Comparison of ENCODE assay signal across 29 cellular contexts in the genomic region with DNA sequence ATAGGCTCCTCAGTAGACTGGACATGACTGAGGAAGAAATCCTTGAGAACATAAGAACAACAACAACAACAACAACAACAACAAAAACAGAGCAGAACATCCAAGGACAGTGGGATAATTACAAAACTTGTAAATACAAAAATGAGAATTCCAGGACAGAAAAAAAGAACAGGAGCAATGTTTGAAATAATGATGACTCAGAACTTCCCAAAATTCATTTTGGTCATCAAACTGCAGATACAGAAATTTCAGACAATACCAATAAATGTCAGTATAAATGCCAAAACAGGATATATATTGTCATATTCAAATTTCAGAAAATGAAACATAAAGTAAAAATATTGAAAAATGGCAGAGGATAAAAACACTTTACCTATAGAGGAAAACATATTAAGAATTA.
"Had no signal": no experiment of that assay in that cellular context is flagged by ENCODE, and none has a peak within 500 bp of the region (broad histone marks: within the 10 kb centered on the region; RNA-seq: fewer than 3 reads in every experiment).

No MANE protein-coding gene starts in this region.

- H3K36me3 Mint-ChIP-seq: stimulated activated effector memory CD8-positive, alpha-beta T cell treated with anti-CD3 and anti-CD28 coated beads, Interleukin-12 subunit alpha, Interleukin-12 subunit beta, amount 100 ng/mL, for 72 hours; stimulated activated naive B cell treated with anti-CD40 and anti-IgM and Interleukin-4, amounts not matched to agents 10 μg/mL and 1 μg/mL and 100 μg/mL, for 72 hours; type B pancreatic cell had no signal

- H3K36me3 ChIP-seq: stomach, suprapubic skin, thoracic aorta, thyroid gland, tibial artery, tibial nerve, transverse colon, upper lobe of left lung, upper lobe of right lung, uterus, vagina had no signal

- FAIRE-seq: urothelium cell line had no signal

- H3K27me3 ChIP-seq: stomach, suprapubic skin, testis, thyroid gland, tibial artery, tibial nerve, transverse colon, upper lobe of left lung, upper lobe of right lung, uterus, vagina had no signal

- DNase-seq: stimulated activated CD4-positive, alpha-beta T cell treated with anti-CD3 and anti-CD28 coated beads, Interleukin-2, amount 100 ng/mL, for 48 hours; stimulated activated CD4-positive, alpha-beta T cell treated with anti-CD3 and anti-CD28 coated beads, Interleukin-4, amount 100 ng/mL, for 1 hour; stimulated activated CD4-positive, alpha-beta T cell treated with anti-CD3 and anti-CD28 coated beads, Interleukin-4, amount 100 ng/mL, for 24 hours; stimulated activated CD4-positive, alpha-beta T cell treated with anti-CD3 and anti-CD28 coated beads, Interleukin-4, amount 100 ng/mL, for 4 hours; stimulated activated CD8-positive, alpha-beta memory T cell treated with anti-CD3 and anti-CD28 coated beads, Interleukin-4, amount 100 ng/mL, for 48 hours; stimulated activated naive B cell treated with anti-CD40 and anti-IgM and Interleukin-4, amounts not matched to agents 10 μg/mL and 1 μg/mL and 100 μg/mL, for 72 hours; stimulated activated naive CD4-positive, alpha-beta T cell; stimulated activated naive CD4-positive, alpha-beta T cell treated with Interleukin-2 at 50 U/mL for 16 hours; stimulated activated naive CD8-positive, alpha-beta T cell treated with anti-CD3 and anti-CD28 coated beads, Interleukin-15, amount 100 ng/mL, for 72 hours; stimulated activated naive CD8-positive, alpha-beta T cell treated with anti-CD3 and anti-CD28 coated beads, Interleukin-15, Interleukin-2, amounts not matched to agents 100 U/mL and 50 U/mL, for 24 hours; stomach; substantia nigra; testis; thyroid gland; tibial artery; transverse colon; trophoblast cell; upper lobe of left lung; upper lobe of right lung; uterus had no signal

- H3K4me1 ChIP-seq: stomach, suprapubic skin, testis, thyroid gland, tibial artery, tibial nerve, transverse colon, upper lobe of left lung, upper lobe of right lung, uterus, vagina had no signal

- H3K27ac Mint-ChIP-seq: stimulated activated effector memory CD8-positive, alpha-beta T cell treated with anti-CD3 and anti-CD28 coated beads, Interleukin-12 subunit alpha, Interleukin-12 subunit beta, amount 100 ng/mL, for 72 hours; stimulated activated memory B cell treated with anti-CD40 and anti-IgM and Interleukin-4, amounts not matched to agents 10 μg/mL and 1 μg/mL and 100 μg/mL, for 72 hours; stimulated activated naive B cell treated with anti-CD40 and anti-IgM and Interleukin-4, amounts not matched to agents 10 μg/mL and 1 μg/mL and 100 μg/mL, for 72 hours; stimulated activated naive CD8-positive, alpha-beta T cell treated with anti-CD3 and anti-CD28 coated beads, Interleukin-15, amount 100 ng/mL, for 72 hours; stimulated activated naive CD8-positive, alpha-beta T cell treated with anti-CD3 and anti-CD28 coated beads, Interleukin-15, Interleukin-2, amounts not matched to agents 100 ng/mL and 50 ng/mL, for 24 hours; type B pancreatic cell had no signal

- H3K27me3 Mint-ChIP-seq: stimulated activated memory B cell treated with anti-CD40 and anti-IgM and Interleukin-4, amounts not matched to agents 10 μg/mL and 1 μg/mL and 100 μg/mL, for 72 hours; stimulated activated naive B cell treated with anti-CD40 and anti-IgM and Interleukin-4, amounts not matched to agents 10 μg/mL and 1 μg/mL and 100 μg/mL, for 72 hours; stimulated activated naive CD8-positive, alpha-beta T cell treated with anti-CD3 and anti-CD28 coated beads, Interleukin-15, amount 100 ng/mL, for 72 hours; stimulated activated naive CD8-positive, alpha-beta T cell treated with anti-CD3 and anti-CD28 coated beads, Interleukin-15, Interleukin-2, amounts not matched to agents 100 ng/mL and 50 ng/mL, for 24 hours; type B pancreatic cell had no signal

- H3K4me3 ChIP-seq: stomach, suprapubic skin, testis, thoracic aorta, thyroid gland, tibial artery, tibial nerve, transverse colon, upper lobe of left lung, upper lobe of right lung, uterus, vagina had no signal

- H3K4me1 Mint-ChIP-seq: stimulated activated effector memory CD8-positive, alpha-beta T cell treated with anti-CD3 and anti-CD28 coated beads, Interleukin-12 subunit alpha, Interleukin-12 subunit beta, amount 100 ng/mL, for 72 hours; stimulated activated memory B cell treated with anti-CD40 and anti-IgM and Interleukin-4, amounts not matched to agents 10 μg/mL and 1 μg/mL and 100 μg/mL, for 72 hours; stimulated activated naive B cell treated with anti-CD40 and anti-IgM and Interleukin-4, amounts not matched to agents 10 μg/mL and 1 μg/mL and 100 μg/mL, for 72 hours; stimulated activated naive CD8-positive, alpha-beta T cell treated with anti-CD3 and anti-CD28 coated beads, Interleukin-15, amount 100 ng/mL, for 72 hours had no signal

- H3K4me3 Mint-ChIP-seq: stimulated activated effector memory CD8-positive, alpha-beta T cell treated with anti-CD3 and anti-CD28 coated beads, Interleukin-12 subunit alpha, Interleukin-12 subunit beta, amount 100 ng/mL, for 72 hours; stimulated activated memory B cell treated with anti-CD40 and anti-IgM and Interleukin-4, amounts not matched to agents 10 μg/mL and 1 μg/mL and 100 μg/mL, for 72 hours; stimulated activated naive B cell treated with anti-CD40 and anti-IgM and Interleukin-4, amounts not matched to agents 10 μg/mL and 1 μg/mL and 100 μg/mL, for 72 hours; stimulated activated naive CD8-positive, alpha-beta T cell treated with anti-CD3 and anti-CD28 coated beads, Interleukin-15, amount 100 ng/mL, for 72 hours; stimulated activated naive CD8-positive, alpha-beta T cell treated with anti-CD3 and anti-CD28 coated beads, Interleukin-15, Interleukin-2, amounts not matched to agents 100 ng/mL and 50 ng/mL, for 24 hours; type B pancreatic cell had no signal

- H3K9me3 ChIP-seq: suprapubic skin, testis, thoracic aorta, thyroid gland, transverse colon, upper lobe of right lung, vagina had no signal

- H3K27ac ChIP-seq: stomach, suprapubic skin, testis, thoracic aorta, thyroid gland, tibial artery, tibial nerve, transverse colon, upper lobe of left lung, upper lobe of right lung, uterus, vagina had no signal

- ATAC-seq: stimulated activated effector memory CD8-positive, alpha-beta T cell treated with anti-CD3 and anti-CD28 coated beads, Interleukin-12 subunit alpha, Interleukin-12 subunit beta, amount 100 ng/mL, for 72 hours; stimulated activated memory B cell treated with anti-CD40 and anti-IgM and Interleukin-4, amounts not matched to agents 10 μg/mL and 1 μg/mL and 100 μg/mL, for 72 hours; stimulated activated naive B cell treated with anti-CD40 and anti-IgM and Interleukin-4, amounts not matched to agents 10 μg/mL and 1 μg/mL and 100 μg/mL, for 72 hours; stimulated activated naive CD8-positive, alpha-beta T cell treated with anti-CD3 and anti-CD28 coated beads, Interleukin-15, amount 100 ng/mL, for 72 hours; stimulated activated naive CD8-positive, alpha-beta T cell treated with anti-CD3 and anti-CD28 coated beads, Interleukin-15, Interleukin-2, amounts not matched to agents 100 U/mL and 50 U/mL, for 24 hours; upper lobe of right lung had no signal

- H3K9me3 Mint-ChIP-seq: type B pancreatic cell had no signal
